17 cellular contexts compared by ENCODE assay signal in genomic region chr16:4105848-4106247, GRCh38. TPM values are rescaled to one million over a fixed set of nuclear protein-coding genes. Genes with fewer than 3 reads are reported as not detected.
DNase-seq lines count a peak whose midpoint lies in the region; ATAC-seq and TF ChIP-seq lines count a peak whose summit lies in the region.
"Had no signal": no experiment of that assay in that cellular context is flagged by ENCODE, and none has a peak within 500 bp of the region (broad histone marks: within the 10 kb centered on the region; RNA-seq: fewer than 3 reads in every experiment).

No MANE protein-coding gene starts in this region.

- H3K18ac ChIP-seq in neuronal stem cell (ENCODE audit: low read length): no peak overlapping the region

- no peak overlapping the region for H4K91ac ChIP-seq in neuronal stem cell (ENCODE audit: low read depth, low read length, poor library complexity)

- no peaks in the 10 kb centered on the region for H3K27me3 Mint-ChIP-seq in chondrocyte (ENCODE audit: low read depth)
- H3K27me3 Mint-ChIP-seq: CD4-positive, alpha-beta memory T cell had no signal

- H2BK12ac ChIP-seq in neuronal stem cell (ENCODE audit: low read length): no peak overlapping the region

- no peak overlapping the region for H2AFZ ChIP-seq in neuronal stem cell (ENCODE audit: low read length)

- H3K9ac ChIP-seq in BLaER1 (peak overlapping the region; percentile 12), neuronal stem cell (ENCODE audit: low read depth, low read length, poor library complexity) (no peak overlapping the region)
- peak overlapping the region in 4 of 11 experiments; percentile 2 to 30 (median 14); a peak in 4 of 22 replicates for H3K9ac ChIP-seq in BLaER1 treated with 17β-estradiol and CSF1 and Interleukin-3, amounts not matched to agents 10 nM and 100 nM

- no peak overlapping the region for H3K4me3 Mint-ChIP-seq in chondrocyte (ENCODE audit: unreplicated experiment)
- H3K4me3 Mint-ChIP-seq: HFFc6 had no signal

- no peak overlapping the region for H2BK15ac ChIP-seq in neuronal stem cell (ENCODE audit: low read length)

- no peaks in the 10 kb centered on the region for H3K27me3 ChIP-seq in BLaER1
- no peaks in the 10 kb centered on the region for H3K27me3 ChIP-seq in BLaER1 treated with 17β-estradiol and CSF1 and Interleukin-3, amounts not matched to agents 10 nM and 100 nM
- H3K27me3 ChIP-seq in neuronal stem cell (ENCODE audit: control insufficient read depth in 3 of 3, insufficient read depth in 3 of 3, low read depth in 1 of 3, low read length in 3 of 3): no peaks in the 10 kb centered on the region

- no peak overlapping the region for H2BK120ac ChIP-seq in neuronal stem cell (ENCODE audit: low read depth, low read length)

- no peak overlapping the region for H3K4ac ChIP-seq in neuronal stem cell (ENCODE audit: low read length)

- H3K9me3 Mint-ChIP-seq in chondrocyte (ENCODE audit: low read depth): no peaks in the 10 kb centered on the region
- H3K9me3 Mint-ChIP-seq: CD4-positive, alpha-beta memory T cell; HFFc6 had no signal

- H3K36me3 Mint-ChIP-seq in chondrocyte (ENCODE audit: low read depth): peaks cover 4% of the 10 kb centered on the region

- peaks cover 64% of the 10 kb centered on the region for H3K4me1 ChIP-seq in BLaER1
- H3K4me1 ChIP-seq in BLaER1 treated with 17β-estradiol and CSF1 and Interleukin-3, amounts not matched to agents 10 nM and 100 nM: peaks cover 26 to 68% (median 54%) of the 10 kb centered on the region in 10 experiments
- H3K4me1 ChIP-seq in neuronal stem cell (ENCODE audit: control insufficient read depth in 2 of 2, insufficient read depth in 1 of 2, low read depth in 1 of 2, low read length in 2 of 2): peaks cover 2 to 8% of the 10 kb centered on the region in 2 donors

- no peak overlapping the region for H3K23ac ChIP-seq in neuronal stem cell (ENCODE audit: low read depth, low read length, poor library complexity)

- peaks cover 100% of the 10 kb centered on the region for H3K36me3 ChIP-seq in BLaER1
- H3K36me3 ChIP-seq in BLaER1 treated with 17β-estradiol and CSF1 and Interleukin-3, amounts not matched to agents 10 nM and 100 nM: peaks cover 14 to 100% (median 94%) of the 10 kb centered on the region in 11 experiments
- H3K36me3 ChIP-seq in neuronal stem cell (replicated peaks in 1 of 2; ENCODE audit: control insufficient read depth in 2 of 2, insufficient read depth in 2 of 2, low read length in 2 of 2): no peaks in the 10 kb centered on the region

- intact Hi-C loops in posterior vena cava (cut with DNase I): no loop called here

- TF ChIP-seq CTCF in chondrocyte (IDR thresholded peaks at IDR 0.05): no peak

- no peak overlapping the region for H3K27ac Mint-ChIP-seq in chondrocyte (ENCODE audit: unreplicated experiment)
- H3K27ac Mint-ChIP-seq: HFFc6 had no signal

- no peak overlapping the region for H2AK5ac ChIP-seq in neuronal stem cell (ENCODE audit: low read depth, low read length)

- WGBS in neuronal stem cell (ENCODE audit: extremely low coverage in 2 of 2, insufficient read length in 2 of 2, insufficient replicate concordance in 1 of 2), 2 donors: no CpG with 5 or more reads among the region's 5 CpGs

- peaks cover 92% of the 10 kb centered on the region for H4K20me1 ChIP-seq in BLaER1
- H4K20me1 ChIP-seq in BLaER1 treated with 17β-estradiol and CSF1 and Interleukin-3, amounts not matched to agents 10 nM and 100 nM: peaks cover 19 to 96% (median 54%) of the 10 kb centered on the region in 11 experiments; a peak in 20 of 22 replicates

- no peak for ATAC-seq in GM18868 (IDR thresholded peaks at IDR 0.05; ENCODE audit: unreplicated experiment)
- ATAC-seq: GM12878 had no signal

- H3K9me3 ChIP-seq in BLaER1: peaks cover 55% of the 10 kb centered on the region
- peaks cover 7 to 54% (median 53%) of the 10 kb centered on the region in 11 experiments; a peak in 21 of 22 replicates for H3K9me3 ChIP-seq in BLaER1 treated with 17β-estradiol and CSF1 and Interleukin-3, amounts not matched to agents 10 nM and 100 nM (replicated peaks in 1 of 11)
- H3K9me3 ChIP-seq in neuronal stem cell (replicated peaks in 1 of 2; ENCODE audit: control insufficient read depth in 2 of 2, insufficient read depth in 1 of 2, low read depth in 1 of 2, low read length in 2 of 2): peaks cover 0 to 3% of the 10 kb centered on the region in 2 donors
- H3K9me3 ChIP-seq: HAP-1 had no signal

- H3K4me2 ChIP-seq in BLaER1: peak overlapping the region; percentile 59
- H3K4me2 ChIP-seq in BLaER1 treated with 17β-estradiol and CSF1 and Interleukin-3, amounts not matched to agents 10 nM and 100 nM: peak overlapping the region; percentile 56 to 100 (median 73)
- H3K4me2 ChIP-seq in neuronal stem cell (ENCODE audit: insufficient read depth, low read length, poor library complexity, severe bottlenecking): no peak overlapping the region

- H3K27ac ChIP-seq in BLaER1 (no peak overlapping the region), neuronal stem cell (replicated peaks; ENCODE audit: low read length) (no peak overlapping the region)
- H3K27ac ChIP-seq in BLaER1 treated with 17β-estradiol and CSF1 and Interleukin-3, amounts not matched to agents 10 nM and 100 nM: peak overlapping the region in 2 of 11 experiments; percentile 8 to 12; a peak in 1 of 22 replicates

- peaks cover 8% of the 10 kb centered on the region for H3K4me1 Mint-ChIP-seq in chondrocyte (ENCODE audit: low read depth)

- no peak overlapping the region for H2BK5ac ChIP-seq in neuronal stem cell (ENCODE audit: low read length)

- H3K79me1 ChIP-seq in neuronal stem cell (ENCODE audit: low read depth, low read length): peaks cover 1% of the 10 kb centered on the region

- no peak overlapping the region for H4K8ac ChIP-seq in neuronal stem cell (ENCODE audit: low read depth, low read length)

- H3K4me3 ChIP-seq in BLaER1: peak overlapping the region; percentile 21; the same call in 1 of the 2 replicates
- H3K4me3 ChIP-seq in BLaER1 treated with 17β-estradiol and CSF1 and Interleukin-3, amounts not matched to agents 10 nM and 100 nM: peak overlapping the region in 4 of 10 experiments; percentile 7 to 33 (median 12); a peak in 3 of 20 replicates
- H3K4me3 ChIP-seq in neuronal stem cell (ENCODE audit: low read length in 2 of 2): no peak overlapping the region
- H3K4me3 ChIP-seq: GM12878, HAP-1 had no signal

- no peak overlapping the region for H3K14ac ChIP-seq in neuronal stem cell (ENCODE audit: low read length)

- peak; percentile 46 for DNase-seq in chondrocyte (ENCODE audit: low spot score)
- peak; percentile 20 for DNase-seq in posterior vena cava (ENCODE audit: low spot score)
- no peak for DNase-seq in DMS53 treated with DMSO at 0.1 percent for 48 hours (lab: John Stamatoyannopoulos, UW; ENCODE audit: unreplicated experiment)
- no peak for DNase-seq in T-helper 9 cell
- DNase-seq in neuronal stem cell (ENCODE audit: low spot score): no peak
- DNase-seq: Calu3; CD4-positive, alpha-beta memory T cell; COR-L47; DMS53; DND-41; GOT3; HFFc6 had no signal

RNA-seq across cellular contexts. Expression of gene ADCY9, which starts 10.4 kb away (rescaled TPM):
- total RNA-seq in chondrocyte: 22.6 to 31.9 TPM (median 31.6 TPM) in 3 replicates
- total RNA-seq in posterior vena cava: 10 to 100 TPM; 20.8 to 20.9 TPM
- 3.3 TPM for polyA plus RNA-seq in neuronal stem cell (2013, experiment 1 of 2)
- polyA plus RNA-seq in neuronal stem cell (2013, experiment 2 of 2): 3.1 TPM

Comparison
In these comparisons a context has a peak if more than half of its experiments do, and no peak if none do; other contexts are left out.
1. DNase-seq: peak in chondrocyte (single experiment) and posterior vena cava (single experiment); none in DMS53 treated with DMSO at 0.1 percent for 48 hours (single experiment), T-helper 9 cell (single experiment) and neuronal stem cell (single experiment).